ENCODE assay signal across 7 cellular contexts in the genomic region with DNA sequence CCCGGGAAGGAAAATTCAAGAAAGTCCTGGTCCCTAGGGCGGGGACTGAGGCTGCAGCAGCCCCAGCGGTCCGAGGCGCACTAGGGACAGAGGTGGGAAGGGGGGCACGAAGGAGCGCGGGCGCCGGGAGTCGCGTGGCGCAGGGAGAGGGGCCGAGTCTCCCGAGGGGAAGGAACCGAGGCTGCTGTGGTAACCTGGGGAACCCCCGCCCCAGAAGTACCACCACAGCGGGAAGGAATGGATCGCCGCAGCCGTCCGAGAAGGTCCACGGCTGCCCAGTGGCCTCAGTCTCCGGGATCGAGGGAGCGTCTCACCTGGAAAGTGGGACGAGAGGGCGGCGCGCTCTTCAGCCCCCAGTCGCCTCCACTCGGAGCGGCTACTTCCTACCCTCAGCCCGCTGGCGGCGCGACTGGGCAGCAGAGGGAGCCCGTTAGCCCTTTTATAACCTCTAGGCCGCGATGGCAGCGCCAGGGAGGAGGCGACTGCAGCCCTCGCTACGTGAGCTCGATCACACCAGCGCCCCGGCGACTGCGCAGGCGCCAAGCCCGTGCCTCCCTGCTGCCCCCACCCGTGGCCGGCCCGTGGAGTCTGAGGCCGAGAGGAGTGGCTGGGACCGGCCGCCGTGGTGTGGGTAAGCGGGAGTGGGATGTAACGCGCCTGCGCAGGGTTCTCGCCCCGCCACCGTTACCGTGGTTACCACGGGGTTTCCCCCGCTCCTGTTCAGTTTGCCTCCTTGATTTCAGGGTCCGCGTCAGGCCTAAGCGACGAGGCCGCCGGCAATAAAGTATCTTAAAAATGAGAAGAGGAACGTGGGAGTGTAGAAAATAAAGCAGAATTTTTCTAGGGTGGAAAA. TPM values are rescaled to one million over a fixed set of nuclear protein-coding genes. Genes with fewer than 3 reads are reported as not detected.
DNase-seq lines count a peak whose midpoint lies in the region; ATAC-seq and TF ChIP-seq lines count a peak whose summit lies in the region.

A gene (minus strand): TSS at position 415 of the 853 bp plus-strand sequence. CDS start 21,983 bp downstream, outside the sequence.

- H3K36me3 ChIP-seq in ascending aorta, result no peaks in the 10 kb centered on the region

- H3K27ac ChIP-seq in ascending aorta (peak within 1 kb of the TSS; percentile 95 to 96), right cardiac atrium (ENCODE audit: low read length) (peak within 1 kb of the TSS; percentile 93)

- peak; percentile 92 for ATAC-seq in GM18505 (IDR thresholded peaks at IDR 0.05; ENCODE audit: unreplicated experiment)
- peak; percentile 72 for ATAC-seq in HG02973 (IDR thresholded peaks at IDR 0.05; ENCODE audit: unreplicated experiment)
- peak; percentile 98 for ATAC-seq in right cardiac atrium

- H3K9me3 ChIP-seq in ascending aorta, result no peaks in the 10 kb centered on the region
- no peaks in the 10 kb centered on the region for H3K9me3 ChIP-seq in right cardiac atrium (ENCODE audit: control insufficient read depth, low read length)

- TF ChIP-seq POLR2A in GM18505 (IDR thresholded peaks at IDR 0.05; ENCODE audit: borderline replicate concordance, extremely low read depth, insufficient read depth, insufficient read length), result peak; percentile 99

- H3K9me3 Mint-ChIP-seq in T-helper 2 cell treated with Interferon-gamma antibody and Interleukin-4, amounts not matched to agents 5 μg/mL and 100 μg/mL, for 36 hours, result no peaks in the 10 kb centered on the region

- DNase-seq in NCI-H1930 (lab: John Stamatoyannopoulos, UW) (peak; percentile 88 to 90), ascending aorta (ENCODE audit: low spot score in 2 of 2) (peak; percentile 96 to 100), right cardiac atrium (peak; percentile 100), renal cortical epithelial cell (ENCODE audit: low read depth) (peak; percentile 88)
- peak; percentile 98 for DNase-seq in T-helper 2 cell treated with Interferon-gamma antibody and Interleukin-4, amounts not matched to agents 5 μg/mL and 100 μg/mL, for 36 hours (ENCODE audit: low spot score)

- under 1% methylated on average over 75 of the region's 75 CpGs for whole genome bisulfite sequencing in right cardiac atrium

- H3K27me3 ChIP-seq in ascending aorta (no peaks in the 10 kb centered on the region), right cardiac atrium (ENCODE audit: control insufficient read depth, insufficient read depth) (no peaks in the 10 kb centered on the region)

- H3K4me1 ChIP-seq in ascending aorta (peaks cover 6 to 10% of the 10 kb centered on the region in 2 donors), right cardiac atrium (ENCODE audit: control insufficient read depth, insufficient read depth, low read length) (no peaks in the 10 kb centered on the region)

- H3K27ac Mint-ChIP-seq in T-helper 2 cell treated with Interferon-gamma antibody and Interleukin-4, amounts not matched to agents 5 μg/mL and 100 μg/mL, for 36 hours, result peak within 1 kb of the TSS; percentile 96

- no peaks in the 10 kb centered on the region for H3K27me3 Mint-ChIP-seq in T-helper 2 cell treated with Interferon-gamma antibody and Interleukin-4, amounts not matched to agents 5 μg/mL and 100 μg/mL, for 36 hours (ENCODE audit: low read depth)

- peaks cover 13% of the 10 kb centered on the region for H3K36me3 Mint-ChIP-seq in T-helper 2 cell treated with Interferon-gamma antibody and Interleukin-4, amounts not matched to agents 5 μg/mL and 100 μg/mL, for 36 hours (ENCODE audit: low read depth)

- peak within 1 kb of the TSS; percentile 99 for H3K4me3 Mint-ChIP-seq in T-helper 2 cell treated with Interferon-gamma antibody and Interleukin-4, amounts not matched to agents 5 μg/mL and 100 μg/mL, for 36 hours

- intact Hi-C loops in ascending aorta (cut with DNase I) (loop anchor here (1.0 to 2.0 kb wide), 4 partner anchors 14 to 156 kb away; a partner anchor contains a TSS), right cardiac atrium (cut with DNase I) (loop anchor here in 2 of 4 donors (5.0 to 10.0 kb wide), 2 partner anchors 66 to 68 kb away; a partner anchor contains a TSS)

- peaks cover 32% of the 10 kb centered on the region for H3K4me1 Mint-ChIP-seq in T-helper 2 cell treated with Interferon-gamma antibody and Interleukin-4, amounts not matched to agents 5 μg/mL and 100 μg/mL, for 36 hours (ENCODE audit: low read depth)

- TF ChIP-seq CTCF in ascending aorta (IDR thresholded peaks at IDR 0.05), result peak; percentile 64 to 82 (median 69)

- peak within 1 kb of the TSS; percentile 87 for H3K4me3 ChIP-seq in ascending aorta
- peak within 1 kb of the TSS; percentile 68 for H3K4me3 ChIP-seq in right cardiac atrium (ENCODE audit: low read length)

RNA-seq across cellular contexts. Expression of the gene that starts here (rescaled TPM):
- 6.9 TPM for total RNA-seq in ascending aorta
- 10 to 100 TPM; 37.4 to 55.8 (median 43.9) TPM for total RNA-seq in right cardiac atrium
- polyA plus RNA-seq in right cardiac atrium, result 21.8 TPM
- total RNA-seq in renal cortical epithelial cell, result 184 and 302 TPM in 2 replicates

Comparison
In these comparisons a context has a peak if more than half of its experiments do, and no peak if none do; other contexts are left out.
1. Peak in every context shown above with its lines: DNase-seq, ATAC-seq, H3K4me3 ChIP-seq and H3K27ac ChIP-seq.